Comparison of ENCODE assay signal across 19 cellular contexts in genomic region chr20:17638835-17639407, GRCh38.
"Had no signal": no experiment of that assay in that cellular context is flagged by ENCODE, and none has a peak within 500 bp of the region (broad histone marks: within the 10 kb centered on the region; RNA-seq: fewer than 3 reads in every experiment).

No MANE protein-coding gene starts in this region.

- H3K4me3 Mint-ChIP-seq: dendritic cell treated with granulocyte-macrophage colony-stimulating factor and Interleukin-4, amounts not matched to agents 40 ng/mL and 50 ng/mL, for 4 days; naive thymus-derived CD8-positive, alpha-beta T cell; neural progenitor cell; stimulated activated naive B cell treated with anti-CD40 and anti-IgM and Interleukin-4, amounts not matched to agents 10 μg/mL and 1 μg/mL and 100 μg/mL, for 72 hours; stimulated activated naive CD8-positive, alpha-beta T cell treated with anti-CD3 and anti-CD28 coated beads, Interleukin-15, amount 100 ng/mL, for 72 hours had no signal

- ATAC-seq: foreskin keratinocyte; left colon; mucosa of descending colon; naive thymus-derived CD8-positive, alpha-beta T cell; sciatic nerve; stimulated activated naive B cell treated with anti-CD40 and anti-IgM and Interleukin-4, amounts not matched to agents 10 μg/mL and 1 μg/mL and 100 μg/mL, for 72 hours; stimulated activated naive CD8-positive, alpha-beta T cell treated with anti-CD3 and anti-CD28 coated beads, Interleukin-15, amount 100 ng/mL, for 72 hours had no signal

- H3K36me3 ChIP-seq: neural progenitor cell had no signal

- H3K4me1 ChIP-seq: foreskin keratinocyte, prostate gland had no signal

- H3K9me3 Mint-ChIP-seq: dendritic cell treated with granulocyte-macrophage colony-stimulating factor and Interleukin-4, amounts not matched to agents 40 ng/mL and 50 ng/mL, for 4 days; naive thymus-derived CD8-positive, alpha-beta T cell; neural progenitor cell; stimulated activated naive B cell treated with anti-CD40 and anti-IgM and Interleukin-4, amounts not matched to agents 10 μg/mL and 1 μg/mL and 100 μg/mL, for 72 hours; stimulated activated naive CD8-positive, alpha-beta T cell treated with anti-CD3 and anti-CD28 coated beads, Interleukin-15, amount 100 ng/mL, for 72 hours had no signal

- H3K9ac ChIP-seq: neural progenitor cell, parathyroid adenoma had no signal

- DNase-seq: foreskin keratinocyte; head of caudate nucleus; left colon; mucosa of descending colon; naive thymus-derived CD8-positive, alpha-beta T cell; nucleus accumbens; stimulated activated CD4-positive, alpha-beta T cell treated with anti-CD3 and anti-CD28 coated beads, Interleukin-2, amount 100 ng/mL, for 24 hours; stimulated activated CD4-positive, alpha-beta T cell treated with anti-CD3 and anti-CD28 coated beads, Interleukin-4, amount 100 ng/mL, for 4 hours; stimulated activated naive B cell treated with anti-CD40 and anti-IgM and Interleukin-4, amounts not matched to agents 10 μg/mL and 1 μg/mL and 100 μg/mL, for 72 hours; stimulated activated naive CD8-positive, alpha-beta T cell treated with anti-CD3 and anti-CD28 coated beads, Interleukin-15, amount 100 ng/mL, for 72 hours; trophoblast cell had no signal

- H3K9me3 ChIP-seq: mucosa of descending colon, prostate gland, thoracic aorta had no signal

- FAIRE-seq: colon had no signal

- H3K27me3 ChIP-seq: foreskin keratinocyte, hepatocyte, neural progenitor cell had no signal

- H3K27ac Mint-ChIP-seq: dendritic cell treated with granulocyte-macrophage colony-stimulating factor and Interleukin-4, amounts not matched to agents 40 ng/mL and 50 ng/mL, for 4 days; naive thymus-derived CD8-positive, alpha-beta T cell; neural progenitor cell; stimulated activated naive B cell treated with anti-CD40 and anti-IgM and Interleukin-4, amounts not matched to agents 10 μg/mL and 1 μg/mL and 100 μg/mL, for 72 hours had no signal

- H3K27ac ChIP-seq: foreskin keratinocyte, hepatocyte, neural progenitor cell, parathyroid adenoma, prostate gland, thoracic aorta had no signal

- H3K27me3 Mint-ChIP-seq: dendritic cell treated with granulocyte-macrophage colony-stimulating factor and Interleukin-4, amounts not matched to agents 40 ng/mL and 50 ng/mL, for 4 days; naive thymus-derived CD8-positive, alpha-beta T cell; stimulated activated naive B cell treated with anti-CD40 and anti-IgM and Interleukin-4, amounts not matched to agents 10 μg/mL and 1 μg/mL and 100 μg/mL, for 72 hours; stimulated activated naive CD8-positive, alpha-beta T cell treated with anti-CD3 and anti-CD28 coated beads, Interleukin-15, amount 100 ng/mL, for 72 hours had no signal

- H3K4me3 ChIP-seq: hepatocyte, mucosa of descending colon, neural progenitor cell, prostate gland, thoracic aorta had no signal

- H3K4me1 Mint-ChIP-seq: stimulated activated naive CD8-positive, alpha-beta T cell treated with anti-CD3 and anti-CD28 coated beads, Interleukin-15, amount 100 ng/mL, for 72 hours had no signal
